Comparison of ENCODE assay signal across 8 cellular contexts in genomic region chr12:4238577-4238976, GRCh38. TPM values are rescaled to one million over a fixed set of nuclear protein-coding genes. Genes with fewer than 3 reads are reported as not detected.
"Had no signal": no experiment of that assay in that cellular context is flagged by ENCODE, and none has a peak within 500 bp of the region (broad histone marks: within the 10 kb centered on the region; RNA-seq: fewer than 3 reads in every experiment).

No MANE protein-coding gene starts in this region.

- DNase-seq: IMR-90, KBM-7, KG1 had no signal

- ATAC-seq: HepG2, K562 had no signal

- H3K27ac Mint-ChIP-seq: IgD-negative memory B cell had no signal

- H3K4me3 ChIP-seq: K562 had no signal

- H3K27ac ChIP-seq: HL-60 had no signal

- H3K4me1 Mint-ChIP-seq: IgD-negative memory B cell had no signal

RNA-seq across cellular contexts. Expression of gene CCND2, which starts 35.0 kb away (rescaled TPM):
- total RNA-seq: HT-29 had no signal
